11 cellular contexts compared by ENCODE assay signal in the genomic region with DNA sequence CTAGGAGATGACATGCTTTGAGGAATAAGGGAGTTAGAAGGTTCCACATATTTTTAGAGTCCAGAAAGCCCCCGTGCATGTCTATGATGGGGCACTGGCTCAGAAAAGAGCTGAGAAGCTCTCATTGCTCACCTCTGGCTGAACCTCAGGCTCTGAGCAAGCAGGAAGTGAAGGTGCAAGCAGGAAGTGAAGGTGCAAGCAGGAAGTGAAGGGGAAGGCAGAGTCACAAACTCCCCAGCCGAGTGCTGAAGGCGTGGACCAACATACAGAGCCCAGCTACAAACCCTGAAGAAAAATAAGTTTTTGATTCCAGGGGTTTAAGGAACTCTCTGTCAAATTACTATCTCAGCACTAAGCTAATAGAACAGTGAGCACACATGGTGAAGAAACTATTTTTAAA. TPM values are rescaled to one million over a fixed set of nuclear protein-coding genes. Genes with fewer than 3 reads are reported as not detected.
DNase-seq lines count a peak whose midpoint lies in the region; ATAC-seq and TF ChIP-seq lines count a peak whose summit lies in the region.
"Had no signal": no experiment of that assay in that cellular context is flagged by ENCODE, and none has a peak within 500 bp of the region (broad histone marks: within the 10 kb centered on the region; RNA-seq: fewer than 3 reads in every experiment).

No MANE protein-coding gene starts in this region.

- H4K20me1 ChIP-seq in H9 (ENCODE audit: control insufficient read depth, insufficient read depth, insufficient read length): no peaks in the 10 kb centered on the region

- H3K23ac ChIP-seq in H9 (ENCODE audit: insufficient read length, low read depth, low read length): no peak overlapping the region

- H3K4me2 ChIP-seq in H9 (ENCODE audit: insufficient read depth, insufficient read length, low read length): no peak overlapping the region

- no peaks in the 10 kb centered on the region for H3K79me2 ChIP-seq in H9 (ENCODE audit: insufficient read depth, low read length)

- H3K4me1 ChIP-seq in left lung (no peaks in the 10 kb centered on the region), H9 (ENCODE audit: insufficient read depth, low read length) (no peaks in the 10 kb centered on the region)

- H3K9me3 ChIP-seq in left lung (peaks cover 0 to 26% of the 10 kb centered on the region in 2 donors), H9 (ENCODE audit: control insufficient read depth, low read depth, low read length) (peaks cover 4% of the 10 kb centered on the region)

- H3K14ac ChIP-seq in H9 (ENCODE audit: insufficient read depth, low read length): no peak overlapping the region

- no peak overlapping the region for H3K18ac ChIP-seq in H9 (ENCODE audit: insufficient read length, low read depth, low read length)

- no peak overlapping the region for H2BK20ac ChIP-seq in H9 (ENCODE audit: low read depth, low read length, poor library complexity, severe bottlenecking)

- CTCF ChIA-PET in T-cell (lab: Charles Lee): interaction anchor here (0.5 to 1.6 kb wide), 9 partner anchors 10 to 126 kb away, joined by 3 to 10 read pairs (median 3); a partner anchor contains a TSS

- no peak overlapping the region for H2BK12ac ChIP-seq in H9 (ENCODE audit: insufficient read length, low read depth, low read length)

- DNase-seq in T-cell (peak; percentile 43 to 78 (median 60)), activated T-cell treated with anti-CD3 and anti-CD28 coated beads for 4 hours (peak; percentile 48), left lung (no peak), superior temporal gyrus (ENCODE audit: extremely low spot score) (no peak), DMS153 treated with DMSO at 0.1 percent for 48 hours (lab: John Stamatoyannopoulos, UW; ENCODE audit: unreplicated experiment) (no peak), NCI-H345 (lab: John Stamatoyannopoulos, UW) (no peak), H9 (no peak)
- DNase-seq in stimulated activated CD8-positive, alpha-beta memory T cell treated with anti-CD3 and anti-CD28 coated beads, Interleukin-2, amount 100 ng/mL, for 1 hour (ENCODE audit: low read depth in 2 of 2): peak; percentile 27 to 43
- DNase-seq: SHP77 had no signal

- WGBS in H9 (ENCODE audit: extremely low coverage, insufficient read length, low lambda C conversion rate): no CpG with 5 or more reads among the region's 3 CpGs

- peaks cover 31% of the 10 kb centered on the region for H3K36me3 Mint-ChIP-seq in T-cell
- H3K36me3 Mint-ChIP-seq in H9 (ENCODE audit: insufficient read depth in 1 of 3, low read depth in 3 of 3): peaks cover 12 to 34% (median 24%) of the 10 kb centered on the region in 3 experiments

- H3K4me1 Mint-ChIP-seq in T-cell (peaks cover 46 to 62% (median 55%) of the 10 kb centered on the region in 3 donors), H9 (peaks cover 27% of the 10 kb centered on the region in 2 experiments)

- no peak overlapping the region for H3K4ac ChIP-seq in H9 (ENCODE audit: low read depth, low read length)

- H2BK120ac ChIP-seq in H9 (ENCODE audit: low read depth, low read length, poor library complexity, severe bottlenecking): no peak overlapping the region

- intact Hi-C loops in left lung (cut with DNase I): no loop called here

- no peak overlapping the region for H2AK5ac ChIP-seq in H9 (ENCODE audit: insufficient read length, low read length)

- no peak overlapping the region for H4K8ac ChIP-seq in H9 (replicated peaks; ENCODE audit: insufficient read length, low read depth, low read length)

- TF ChIP-seq CTCF in left lung (IDR thresholded peaks at IDR 0.05) (no peak), H9 (conservative IDR thresholded peaks at IDR 0.05) (no peak)

- peak overlapping the region; percentile 95 to 98 for H3K27ac Mint-ChIP-seq in T-cell
- H3K27ac Mint-ChIP-seq in H9: no peak overlapping the region

- H3T11ph ChIP-seq in H9 (ENCODE audit: low read length): no peak overlapping the region

- H2AFZ ChIP-seq in H9 (ENCODE audit: low read length): no peak overlapping the region

- no peaks in the 10 kb centered on the region for H3K79me1 ChIP-seq in H9 (ENCODE audit: insufficient read depth, low read depth, low read length, poor library complexity, severe bottlenecking)

- H3K23me2 ChIP-seq in H9 (ENCODE audit: insufficient read length, low read depth, low read length, poor library complexity, severe bottlenecking): no peaks in the 10 kb centered on the region

- POLR2A ChIA-PET in T-cell (lab: Charles Lee): interaction anchor here in 1 of 2 donors (0.5 to 1.1 kb wide), 2 partner anchors 39 to 175 kb away, joined by 4 read pairs; a partner anchor contains a TSS

- no peak overlapping the region for H2BK15ac ChIP-seq in H9 (ENCODE audit: low read depth, low read length)

- H3K9ac ChIP-seq in H9 (ENCODE audit: extremely low read depth, insufficient read length, low read length): no peak overlapping the region

- H3K27ac ChIP-seq in left lung: peak overlapping the region in 1 of 2 donors; percentile 23
- H3K27ac ChIP-seq in H9 (ENCODE audit: insufficient read length, low read depth, low read length): no peak overlapping the region
- H3K27ac ChIP-seq: cardiac muscle cell had no signal

- H3K9me3 Mint-ChIP-seq in T-cell: peaks cover 32 to 37% (median 33%) of the 10 kb centered on the region in 3 donors
- peaks cover 37 to 42% of the 10 kb centered on the region in 2 experiments for H3K9me3 Mint-ChIP-seq in H9

- H3K36me3 ChIP-seq in left lung: no peaks in the 10 kb centered on the region
- H3K36me3 ChIP-seq: cardiac muscle cell had no signal

- H4K5ac ChIP-seq in H9 (ENCODE audit: insufficient read length, low read depth, low read length): no peak overlapping the region

- H3K4me3 Mint-ChIP-seq in T-cell: peak overlapping the region; percentile 11 to 74 (median 47)
- no peak overlapping the region for H3K4me3 Mint-ChIP-seq in H9

- H3K56ac ChIP-seq in H9 (ENCODE audit: insufficient read length, low read depth, low read length): no peak overlapping the region

- no peak overlapping the region for H4K91ac ChIP-seq in H9 (ENCODE audit: insufficient read length, low read depth, low read length)

- ATAC-seq in T-cell (replicated peaks in 1 of 4): peak; percentile 97 to 100 (median 100)
- ATAC-seq in left lung: peak; percentile 35

- H3K4me3 ChIP-seq in left lung: no peak overlapping the region
- H3K4me3 ChIP-seq: cardiac muscle cell had no signal

- H3K27me3 ChIP-seq in left lung (peaks cover 0 to 24% of the 10 kb centered on the region in 2 donors), H9 (ENCODE audit: insufficient read depth, low read length) (no peaks in the 10 kb centered on the region)
- H3K27me3 ChIP-seq: cardiac muscle cell had no signal

- H3K27me3 Mint-ChIP-seq in T-cell (no peaks in the 10 kb centered on the region), H9 (ENCODE audit: low read depth) (peaks cover 4% of the 10 kb centered on the region)

- no peak overlapping the region for H2BK5ac ChIP-seq in H9 (ENCODE audit: insufficient read length, low read length)

RNA-seq across cellular contexts. Expression of a gene that starts 7.0 kb away (rescaled TPM):
- total RNA-seq in T-cell: not detected
- total RNA-seq in left lung: not detected
- not detected in 2 replicates for total RNA-seq in H9 (2021)
- total RNA-seq: cardiac muscle cell, M059J had no signal

RNA-seq across cellular contexts. Expression of a gene that starts 8.0 kb away (rescaled TPM):
- not detected for total RNA-seq in T-cell
- total RNA-seq in left lung: not detected
- total RNA-seq in H9 (2021): not detected in 2 replicates
- total RNA-seq: cardiac muscle cell, M059J had no signal

RNA-seq across cellular contexts. Expression of a gene that starts 18.2 kb away (rescaled TPM):
- total RNA-seq in T-cell: not detected
- total RNA-seq in left lung: not detected
- not detected in 2 replicates for total RNA-seq in H9 (2021)
- total RNA-seq: cardiac muscle cell, M059J had no signal

RNA-seq across cellular contexts. Expression of a gene that starts 18.5 kb away (rescaled TPM):
- not detected for total RNA-seq in T-cell
- total RNA-seq in left lung: not detected
- not detected in 2 replicates for total RNA-seq in H9 (2021)
- total RNA-seq: cardiac muscle cell, M059J had no signal

RNA-seq across cellular contexts. Expression of a gene that starts 26.6 kb away (rescaled TPM):
- not detected for total RNA-seq in T-cell
- total RNA-seq in left lung: not detected
- total RNA-seq in H9 (2021): not detected in 2 replicates
- total RNA-seq: cardiac muscle cell, M059J had no signal

Comparison
In these comparisons a context has a peak if more than half of its experiments do, and no peak if none do; other contexts are left out.
1. DNase-seq: peak in T-cell (34 of 34), activated T-cell treated with anti-CD3 and anti-CD28 coated beads for 4 hours (single experiment) and stimulated activated CD8-positive, alpha-beta memory T cell treated with anti-CD3 and anti-CD28 coated beads, Interleukin-2, amount 100 ng/mL, for 1 hour (2 of 2); none in left lung (0 of 2), superior temporal gyrus (single experiment), DMS153 treated with DMSO at 0.1 percent for 48 hours (single experiment), NCI-H345 (single experiment) and H9 (single experiment).
2. H3K27ac Mint-ChIP-seq: peak in T-cell (2 of 2); none in H9 (0 of 3).
3. H3K4me3 Mint-ChIP-seq: peak in T-cell (3 of 3); none in H9 (0 of 2).